ENCODE assay signal across 21 cellular contexts in the genomic region with DNA sequence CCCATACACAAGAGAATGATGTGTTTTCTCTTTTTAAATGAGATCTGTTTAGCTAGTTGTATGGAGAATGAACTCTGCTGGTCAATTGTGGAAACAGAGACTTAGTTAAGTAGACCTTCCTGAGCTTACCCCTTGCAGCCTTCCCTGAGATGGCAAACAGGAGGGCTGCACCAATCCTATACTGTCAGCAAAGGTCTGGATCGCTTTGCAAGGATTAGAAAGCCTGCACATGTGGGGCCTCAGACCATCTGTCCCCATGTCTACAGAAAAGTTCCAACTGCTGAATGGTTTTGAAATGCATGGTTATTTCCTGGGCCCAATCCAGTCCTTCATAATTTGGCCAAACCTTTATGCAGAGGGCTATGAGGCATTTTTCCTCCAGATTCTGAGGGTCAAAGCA.
A peak's percentile ranks its signal among the peaks of the same experiment; 100 is the strongest.
DNase-seq lines count a peak whose midpoint lies in the region; ATAC-seq lines count a peak whose summit lies in the region.
"Had no signal": no experiment of that assay in that cellular context is flagged by ENCODE, and none has a peak within 500 bp of the region (broad histone marks: within the 10 kb centered on the region; RNA-seq: fewer than 3 reads in every experiment).

No MANE protein-coding gene starts in this region.

- intact Hi-C loops in posterior cingulate gyrus (cut with DNase I) = no loop called here

- DNase-seq in DMS 273 (lab: John Stamatoyannopoulos, UW; ENCODE audit: unreplicated experiment) = peak; percentile 82
- DNase-seq in G401 (ENCODE audit: low spot score) = peak; percentile 41
- DNase-seq in NCI-H524 (lab: John Stamatoyannopoulos, UW) = peak; percentile 53 to 84
- peak; percentile 49 for DNase-seq in NCI-H82 treated with DMSO at 0.1 percent for 48 hours (lab: John Stamatoyannopoulos, UW; ENCODE audit: unreplicated experiment)
- DNase-seq in posterior cingulate gyrus = no peak
- DNase-seq in D341Med (ENCODE audit: low spot score) = no peak
- DNase-seq: 8988T; ACHN; AML-193; BE2C; CD4-positive, alpha-beta T cell; CD8-positive, alpha-beta memory T cell; DMS79; EL; GF-D8; H9 had no signal

- in situ Hi-C loops in G401 (cut with HindIII; ENCODE audit: low sequenced_read_pairs) = no loop called here

- ATAC-seq in HG02884 (IDR thresholded peaks at IDR 0.05; ENCODE audit: unreplicated experiment) = no peak
- no peak for ATAC-seq in HG02852 (IDR thresholded peaks at IDR 0.05; ENCODE audit: unreplicated experiment)
- ATAC-seq: A549, GM23338, HCT116 had no signal

Comparison
In these comparisons a context has a peak if more than half of its experiments do, and no peak if none do; other contexts are left out.
1. DNase-seq: peak in DMS 273 (single experiment), G401 (single experiment), NCI-H524 (2 of 2) and NCI-H82 treated with DMSO at 0.1 percent for 48 hours (single experiment); none in posterior cingulate gyrus (0 of 10) and D341Med (single experiment).